In genomic region chr17:31148205-31148604, GRCh38 we compare ENCODE assay signal across 18 cellular contexts. TPM values are rescaled to one million over a fixed set of nuclear protein-coding genes. Genes with fewer than 3 reads are reported as not detected.
DNase-seq lines count a peak whose midpoint lies in the region; ATAC-seq and TF ChIP-seq lines count a peak whose summit lies in the region.
"Had no signal": no experiment of that assay in that cellular context is flagged by ENCODE, and none has a peak within 500 bp of the region (broad histone marks: within the 10 kb centered on the region; RNA-seq: fewer than 3 reads in every experiment).

No MANE protein-coding gene starts in this region.

- no peaks in the 10 kb centered on the region for H3K27me3 ChIP-seq in SJCRH30
- H3K27me3 ChIP-seq in neural progenitor cell, result no peaks in the 10 kb centered on the region

- CTCF ChIA-PET in RWPE1 (lab: Yijun Ruan, JAX), result no interaction called here

- POLR2A ChIA-PET in RWPE1 (lab: Yijun Ruan, JAX; ENCODE audit: low non-redundant PET), result no interaction called here

- peaks cover 14% of the 10 kb centered on the region for H3K4me1 ChIP-seq in SJCRH30
- H3K4me1 ChIP-seq in neural progenitor cell, result peaks cover 27% of the 10 kb centered on the region

- TF ChIP-seq CTCF in HFFc6 (IDR thresholded peaks at IDR 0.05) (no peak; the same call in 1 of the 2 replicates), chondrocyte (IDR thresholded peaks at IDR 0.05) (no peak), neural progenitor cell (IDR thresholded peaks at IDR 0.05) (no peak), RWPE1 (conservative IDR thresholded peaks at IDR 0.05; ENCODE audit: low read depth) (no peak)

- no peak overlapping the region for H3K4me2 ChIP-seq in neural progenitor cell

- peak overlapping the region; percentile 71 for H3K27ac Mint-ChIP-seq in HFFc6
- peak overlapping the region; percentile 66 for H3K27ac Mint-ChIP-seq in chondrocyte (ENCODE audit: unreplicated experiment)
- H3K27ac Mint-ChIP-seq in neural progenitor cell, result no peak overlapping the region

- peaks cover 61% of the 10 kb centered on the region for H3K79me2 ChIP-seq in neural progenitor cell (ENCODE audit: low read depth)

- H3K9me3 ChIP-seq in SJCRH30 (replicated peaks), result no peaks in the 10 kb centered on the region
- no peaks in the 10 kb centered on the region for H3K9me3 ChIP-seq in neural progenitor cell (ENCODE audit: low read depth)

- no peaks in the 10 kb centered on the region for H4K20me1 ChIP-seq in neural progenitor cell (ENCODE audit: low read depth)

- H3K4me3 ChIP-seq in SJCRH30 (no peak overlapping the region), neural progenitor cell (no peak overlapping the region)

- H3K4me1 Mint-ChIP-seq in HFFc6 (ENCODE audit: low read depth) (peaks cover 23% of the 10 kb centered on the region), chondrocyte (ENCODE audit: low read depth) (peaks cover 13% of the 10 kb centered on the region), neural progenitor cell (peaks cover 12% of the 10 kb centered on the region)

- H3K9ac ChIP-seq in neural progenitor cell, result no peak overlapping the region

- no peak overlapping the region for H2AFZ ChIP-seq in neural progenitor cell (replicated peaks)

- peaks cover 9% of the 10 kb centered on the region for H3F3A ChIP-seq in neural progenitor cell (ENCODE audit: low read depth)

- DNase-seq in HFFc6, result no peak
- DNase-seq in SJCRH30, result peak in 1 of 2 experiments; percentile 60
- DNase-seq in chondrocyte (ENCODE audit: low spot score), result no peak
- no peak for DNase-seq in neural progenitor cell (ENCODE audit: low spot score)
- no peak for DNase-seq in RWPE1 (ENCODE audit: low spot score)
- DNase-seq in cortex of kidney (lab: John Stamatoyannopoulos, UW), result no peak
- DNase-seq: COR-L47, DMS153, GOT3, NCI-H1417 treated with DMSO at 0.1 percent for 48 hours, NCI-H2029, NCI-H2171, NCI-H446 treated with DMSO at 0.1 percent for 48 hours, PC-3, T-helper 1 cell had no signal

- no peaks in the 10 kb centered on the region for H3K9me3 Mint-ChIP-seq in HFFc6
- H3K9me3 Mint-ChIP-seq in chondrocyte (ENCODE audit: low read depth), result peaks cover 11% of the 10 kb centered on the region
- peaks cover 15% of the 10 kb centered on the region for H3K9me3 Mint-ChIP-seq in neural progenitor cell

- ATAC-seq in GM18519 (IDR thresholded peaks at IDR 0.05; ENCODE audit: low FRiP score, unreplicated experiment), result no peak
- no peak for ATAC-seq in GM19397 (IDR thresholded peaks at IDR 0.05; ENCODE audit: unreplicated experiment)
- ATAC-seq: PC-3, SK-N-SH treated with all-trans-retinoic acid at 6 μM for 48 hours had no signal

- no peaks in the 10 kb centered on the region; the same call in 1 of the 2 replicates for H3K27me3 Mint-ChIP-seq in HFFc6 (ENCODE audit: insufficient read depth)
- no peaks in the 10 kb centered on the region for H3K27me3 Mint-ChIP-seq in chondrocyte (ENCODE audit: low read depth)
- H3K27me3 Mint-ChIP-seq in neural progenitor cell (ENCODE audit: insufficient read depth, low read depth), result peaks cover 3% of the 10 kb centered on the region

- peak overlapping the region; percentile 66 for H3K27ac ChIP-seq in SJCRH30
- peak overlapping the region; percentile 48 for H3K27ac ChIP-seq in neural progenitor cell
- no peak overlapping the region for H3K27ac ChIP-seq in RWPE1

- H3K36me3 ChIP-seq in SJCRH30, result no peaks in the 10 kb centered on the region; the same call in 1 of the 2 replicates
- H3K36me3 ChIP-seq in neural progenitor cell, result no peaks in the 10 kb centered on the region

- peaks cover 64% of the 10 kb centered on the region for H3K36me3 Mint-ChIP-seq in HFFc6 (ENCODE audit: low read depth)
- H3K36me3 Mint-ChIP-seq in chondrocyte (ENCODE audit: low read depth), result peaks cover 13% of the 10 kb centered on the region
- peaks cover 31% of the 10 kb centered on the region for H3K36me3 Mint-ChIP-seq in neural progenitor cell

- H3K4me3 Mint-ChIP-seq in HFFc6 (peak overlapping the region; percentile 34; the same call in 1 of the 2 replicates), chondrocyte (ENCODE audit: unreplicated experiment) (no peak overlapping the region), neural progenitor cell (no peak overlapping the region)

RNA-seq across cellular contexts. Expression of gene NF1, which starts 53.4 kb away (rescaled TPM):
- 10 to 100 TPM; 45.0 to 62.6 (median 54.0) TPM for total RNA-seq in HFFc6 (2021; fragmentation: NEBNext Ultra II Directional; extraction: Animal tissue kit (Norgen Biotek cat#: 25700))
- 48.3 and 57.0 TPM in 2 replicates for total RNA-seq in SJCRH30 (2014; rRNA removed; shearing (Covaris generic))
- 41.6 to 63.9 TPM (median 48.2 TPM) in 3 replicates for total RNA-seq in chondrocyte
- 51.1 and 54.8 TPM in 2 replicates for total RNA-seq in neural progenitor cell (ENCODE audit: low replicate concordance)
